ENCODE assay signal across 14 cellular contexts in genomic region chr18:47881752-47882455, GRCh38. TPM values are rescaled to one million over a fixed set of nuclear protein-coding genes. Genes with fewer than 3 reads are reported as not detected.
DNase-seq lines count a peak whose midpoint lies in the region; ATAC-seq, FAIRE-seq and TF ChIP-seq lines count a peak whose summit lies in the region.
"Had no signal": no experiment of that assay in that cellular context is flagged by ENCODE, and none has a peak within 500 bp of the region (broad histone marks: within the 10 kb centered on the region; RNA-seq: fewer than 3 reads in every experiment).

No MANE protein-coding gene starts in this region.

- TF ChIP-seq CTCF in fibroblast of the aortic adventitia (IDR thresholded peaks at IDR 0.05; ENCODE audit: insufficient read depth, low read length) (no peak), smooth muscle cell (IDR thresholded peaks at IDR 0.05; ENCODE audit: borderline replicate concordance, insufficient read depth, poor library complexity, severe bottlenecking) (no peak)
- TF ChIP-seq CTCF in activated CD8-positive, alpha-beta T cell treated with anti-CD3 and anti-CD28 coated beads for 36 hours (IDR thresholded peaks at IDR 0.05): no peak

- H3K27me3 ChIP-seq in SJSA1 (replicated peaks) (no peaks in the 10 kb centered on the region), smooth muscle cell (ENCODE audit: low read depth) (no peaks in the 10 kb centered on the region)
- H3K27me3 ChIP-seq: adrenal gland, right atrium auricular region had no signal

- H4K20me1 ChIP-seq in smooth muscle cell (ENCODE audit: low read depth): peaks cover 85% of the 10 kb centered on the region

- H3K79me2 ChIP-seq in smooth muscle cell (ENCODE audit: low read depth): peaks cover 73% of the 10 kb centered on the region

- CTCF ChIA-PET in activated CD8-positive, alpha-beta T cell treated with anti-CD3 and anti-CD28 coated beads for 36 hours (lab: Charles Lee): no interaction called here

- peaks cover 18% of the 10 kb centered on the region for H3K36me3 ChIP-seq in SJSA1
- peaks cover 6% of the 10 kb centered on the region for H3K36me3 ChIP-seq in smooth muscle cell (ENCODE audit: low read depth)
- H3K36me3 ChIP-seq: adrenal gland had no signal

- intact Hi-C loops in sciatic nerve (cut with DNase I): no loop called here
- intact Hi-C loops in activated CD8-positive, alpha-beta T cell treated with anti-CD3 and anti-CD28 coated beads for 36 hours (cut with micrococcal nuclease): no loop called here

- H3K27ac ChIP-seq in SJSA1: peak overlapping the region; percentile 75
- no peak overlapping the region for H3K27ac ChIP-seq in smooth muscle cell (ENCODE audit: low read depth)
- H3K27ac ChIP-seq: adrenal gland, right atrium auricular region, SK-N-MC, WERI-Rb-1 had no signal

- no peaks in the 10 kb centered on the region for H3K9me3 Mint-ChIP-seq in activated CD8-positive, alpha-beta T cell treated with anti-CD3 and anti-CD28 coated beads for 36 hours

- no peaks in the 10 kb centered on the region for H3F3A ChIP-seq in smooth muscle cell (ENCODE audit: low read depth)

- no peak overlapping the region for H2AFZ ChIP-seq in smooth muscle cell (ENCODE audit: low read depth)

- H3K9me3 ChIP-seq in SJSA1 (replicated peaks) (no peaks in the 10 kb centered on the region), smooth muscle cell (replicated peaks; ENCODE audit: low read depth) (no peaks in the 10 kb centered on the region)
- H3K9me3 ChIP-seq: right atrium auricular region had no signal

- FAIRE-seq in H54 (lab: Jason Lieb, UNC): peak; percentile 84

- H3K4me1 ChIP-seq in SJSA1 (replicated peaks) (peaks cover 48% of the 10 kb centered on the region), smooth muscle cell (ENCODE audit: low read depth) (peaks cover 4% of the 10 kb centered on the region)
- H3K4me1 ChIP-seq: adrenal gland had no signal

- WGBS in smooth muscle cell (ENCODE audit: low lambda C conversion rate): 70% methylated on average over 7 of the region's 7 CpGs

- H3K9ac ChIP-seq in smooth muscle cell (ENCODE audit: low read depth): no peak overlapping the region

- H3K27ac Mint-ChIP-seq in activated CD8-positive, alpha-beta T cell treated with anti-CD3 and anti-CD28 coated beads for 36 hours: no peak overlapping the region

- H3K27me3 Mint-ChIP-seq in activated CD8-positive, alpha-beta T cell treated with anti-CD3 and anti-CD28 coated beads for 36 hours: no peaks in the 10 kb centered on the region
- H3K27me3 Mint-ChIP-seq: CD4-positive, alpha-beta memory T cell had no signal

- H3K4me3 ChIP-seq in SJSA1: no peak overlapping the region
- no peak overlapping the region for H3K4me3 ChIP-seq in fibroblast of the aortic adventitia (ENCODE audit: low read depth, low read length)
- H3K4me3 ChIP-seq in smooth muscle cell: no peak overlapping the region
- H3K4me3 ChIP-seq: adrenal gland, right atrium auricular region, SK-N-MC had no signal

- H3K4me2 ChIP-seq in smooth muscle cell: no peak overlapping the region

- TF ChIP-seq POLR2A in H54 (IDR thresholded peaks at IDR 0.05; ENCODE audit: low read depth, low read length): no peak

- peaks cover 37% of the 10 kb centered on the region for H3K4me1 Mint-ChIP-seq in activated CD8-positive, alpha-beta T cell treated with anti-CD3 and anti-CD28 coated beads for 36 hours (ENCODE audit: low read depth)

- no peak overlapping the region for H3K4me3 Mint-ChIP-seq in activated CD8-positive, alpha-beta T cell treated with anti-CD3 and anti-CD28 coated beads for 36 hours
- H3K4me3 Mint-ChIP-seq: CD4-positive, alpha-beta memory T cell had no signal

- POLR2A ChIA-PET in activated CD8-positive, alpha-beta T cell treated with anti-CD3 and anti-CD28 coated beads for 36 hours (lab: Charles Lee): no interaction called here

- peaks cover 53% of the 10 kb centered on the region for H3K36me3 Mint-ChIP-seq in activated CD8-positive, alpha-beta T cell treated with anti-CD3 and anti-CD28 coated beads for 36 hours (ENCODE audit: low read depth)

- peak; percentile 20 for ATAC-seq in sciatic nerve
- no peak for ATAC-seq in activated CD8-positive, alpha-beta T cell treated with anti-CD3 and anti-CD28 coated beads for 36 hours

- DNase-seq in H54 (ENCODE audit: insufficient read length, low spot score) (no peak), SJSA1 (ENCODE audit: low read depth in 1 of 2, low spot score in 2 of 2) (peak; percentile 82 to 83), fibroblast of the aortic adventitia (ENCODE audit: low read depth) (peak; percentile 56), sciatic nerve (ENCODE audit: low spot score) (no peak), smooth muscle cell (lab: John Stamatoyannopoulos, UW; ENCODE audit: unreplicated experiment) (no peak), HUDEP-2 (lab: John Stamatoyannopoulos, UW; ENCODE audit: unreplicated experiment in 76 of 76) (no peak)
- no peak for DNase-seq in activated CD8-positive, alpha-beta T cell treated with anti-CD3 and anti-CD28 coated beads for 36 hours
- no peak for DNase-seq in activated naive CD4-positive, alpha-beta T cell (lab: John Stamatoyannopoulos, UW)
- DNase-seq: adrenal gland; CD4-positive, alpha-beta memory T cell; NCI-H2029; WERI-Rb-1 had no signal

RNA-seq across cellular contexts. Expression of gene SMAD2, which starts 48.6 kb away (rescaled TPM):
- 76.4 and 127 TPM in 2 replicates for total RNA-seq in SJSA1 (2014; rRNA removed; shearing (Covaris generic))
- 58.7 and 118 TPM in 2 replicates for total RNA-seq in fibroblast of the aortic adventitia (ENCODE audit: low replicate concordance)
- total RNA-seq in sciatic nerve: 170 TPM
- 100 to 1,000 TPM; 141 to 142 TPM for total RNA-seq in activated CD8-positive, alpha-beta T cell treated with anti-CD3 and anti-CD28 coated beads for 36 hours
- total RNA-seq in smooth muscle cell: 120 and 125 TPM in 2 replicates
- 59.7 and 63.8 TPM in 2 replicates for polyA plus RNA-seq in smooth muscle cell

Comparison
In these comparisons a context has a peak if more than half of its experiments do, and no peak if none do; other contexts are left out.
1. DNase-seq: peak in SJSA1 (2 of 2) and fibroblast of the aortic adventitia (single experiment); none in H54 (single experiment), sciatic nerve (single experiment), activated CD8-positive, alpha-beta T cell treated with anti-CD3 and anti-CD28 coated beads for 36 hours (single experiment), activated naive CD4-positive, alpha-beta T cell (0 of 4), smooth muscle cell (single experiment) and HUDEP-2 (0 of 76).